Comparison of ENCODE assay signal across 8 cellular contexts in the genomic region with DNA sequence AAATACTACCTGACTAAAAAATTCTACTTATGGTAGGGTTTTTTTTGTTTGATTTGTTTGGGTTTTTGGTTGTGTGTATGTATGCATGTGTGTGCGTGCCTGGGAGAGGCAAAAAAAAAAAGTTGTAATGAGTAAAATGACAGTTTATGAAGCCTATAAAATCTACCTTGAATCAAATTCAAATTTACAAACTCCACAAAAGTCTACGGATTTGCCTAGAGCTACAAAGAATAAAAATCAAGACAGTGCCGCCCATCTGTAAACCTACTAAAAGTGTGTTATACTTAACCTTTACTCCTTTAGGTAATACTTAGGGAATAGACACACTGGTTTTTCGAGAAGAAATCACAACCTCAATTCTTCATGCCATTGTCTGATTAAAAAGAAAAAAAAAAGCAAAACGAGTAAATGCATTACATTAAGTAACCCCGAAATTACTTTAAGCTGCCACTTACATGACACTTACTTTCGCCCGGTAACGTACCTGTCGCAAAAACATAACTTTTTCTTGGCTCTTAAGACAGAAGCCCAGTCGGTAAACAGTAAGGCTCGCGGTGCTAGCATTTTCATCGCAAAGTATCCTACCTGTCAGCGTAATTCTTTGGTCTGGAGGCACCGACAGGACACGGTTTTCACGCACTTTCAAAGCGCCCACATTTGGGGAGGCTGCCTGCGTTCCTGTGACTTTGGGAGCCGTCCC. TPM values are rescaled to one million over a fixed set of nuclear protein-coding genes. Genes with fewer than 3 reads are reported as not detected.
DNase-seq lines count a peak whose midpoint lies in the region; ATAC-seq, FAIRE-seq and TF ChIP-seq lines count a peak whose summit lies in the region.

No MANE protein-coding gene starts in this region.

- H4K5ac ChIP-seq in H9 (ENCODE audit: insufficient read length, low read depth, low read length) = no peak overlapping the region

- H3K4me1 ChIP-seq in A549 (peaks cover 17% of the 10 kb centered on the region), H9 (ENCODE audit: insufficient read depth, low read length) (no peaks in the 10 kb centered on the region), K562 (replicated peaks in 1 of 2; ENCODE audit: control insufficient read depth in 2 of 2, insufficient read depth in 2 of 2, low read length in 2 of 2) (peaks cover 7 to 18% of the 10 kb centered on the region in 2 experiments; a peak in 4 of 5 replicates), mesodermal cell (ENCODE audit: control insufficient read depth, insufficient read depth, low read length, poor library complexity, severe bottlenecking) (no peaks in the 10 kb centered on the region)

- H2BK5ac ChIP-seq in H9 (ENCODE audit: insufficient read length, low read length) = no peak overlapping the region

- H2AFZ ChIP-seq in H9 (ENCODE audit: low read length) (no peak overlapping the region), K562 (ENCODE audit: low read depth, low read length) (peak overlapping the region; percentile 93)

- H3K36me3 ChIP-seq in K562 (ENCODE audit: control insufficient read depth, insufficient read depth, low read length) (no peaks in the 10 kb centered on the region), mesodermal cell (ENCODE audit: control insufficient read depth, insufficient read depth, low read length) (peaks cover 6% of the 10 kb centered on the region)

- H3K79me2 ChIP-seq in H9 (ENCODE audit: insufficient read depth, low read length) = peaks cover 5% of the 10 kb centered on the region; the same call in 1 of the 2 replicates
- H3K79me2 ChIP-seq in K562 (ENCODE audit: control insufficient read depth, insufficient read depth, low read length) = peaks cover 51% of the 10 kb centered on the region

- POLR2A ChIA-PET in A549 (lab: Yijun Ruan, JAX) (interaction anchor here (0.7 to 1.5 kb wide), 3 partner anchors 8 to 512 kb away, joined by 3 to 4 read pairs (median 4); a partner anchor contains a TSS), K562 (lab: Yijun Ruan, JAX) (interaction anchor here (0.7 to 3.5 kb wide), 5 partner anchors 10 to 25 kb away, joined by 3 to 12 read pairs (median 3); no protein-coding TSS in a partner anchor)

- TF ChIP-seq POLR2A in A549 (IDR thresholded peaks at IDR 0.05; ENCODE audit: low read length) (no peak), K562 (conservative IDR thresholded peaks at IDR 0.05) (no peak)

- H3K9me3 Mint-ChIP-seq in H9 = no peaks in the 10 kb centered on the region

- no peak overlapping the region for H3K23ac ChIP-seq in H9 (ENCODE audit: insufficient read length, low read depth, low read length)

- peak overlapping the region; percentile 82 for H3K4me3 ChIP-seq in A549
- H3K4me3 ChIP-seq in K562 = peak overlapping the region; percentile 68
- peak overlapping the region; percentile 78 for H3K4me3 ChIP-seq in mesodermal cell (ENCODE audit: extremely low read depth, insufficient read depth, low read length, poor library complexity, severe bottlenecking)

- H3K14ac ChIP-seq in H9 (ENCODE audit: insufficient read depth, low read length) = peak overlapping the region; percentile 46; the same call in 1 of the 2 replicates

- CTCF ChIA-PET in A549 (lab: Yijun Ruan, JAX) (interaction anchor here (0.7 to 1.0 kb wide), 3 partner anchors 60 to 259 kb away, joined by 3 to 5 read pairs (median 4); a partner anchor contains a TSS), K562 (lab: Yijun Ruan, JAX; ENCODE audit: low intra/inter-chr PET ratio) (no interaction called here)

- FAIRE-seq in A549 (lab: Jason Lieb, UNC) = no peak
- FAIRE-seq in K562 (lab: Jason Lieb, UNC) = no peak

- H3K27me3 ChIP-seq in H9 (ENCODE audit: insufficient read depth, low read length) (no peaks in the 10 kb centered on the region), K562 (ENCODE audit: control insufficient read depth in 2 of 2, insufficient read depth in 2 of 2, low read length in 2 of 2) (no peaks in the 10 kb centered on the region)

- H3K27ac ChIP-seq in A549 (peak overlapping the region; percentile 98 to 100), H9 (ENCODE audit: insufficient read length, low read depth, low read length) (no peak overlapping the region), K562 (ENCODE audit: extremely low read depth, low read depth, low read length) (peak overlapping the region; percentile 90; the same call in 2 of the 3 replicates), mesodermal cell (ENCODE audit: low read depth, low read length, severe bottlenecking) (no peak overlapping the region)

- peaks cover 0 to 4% (median 2%) of the 10 kb centered on the region in 3 experiments; a peak in 3 of 7 replicates for H3K36me3 Mint-ChIP-seq in H9 (ENCODE audit: insufficient read depth in 1 of 3, low read depth in 3 of 3)

- intact Hi-C loops in K562 (cut with micrococcal nuclease) = loop anchor here (5.0 kb wide), 2 partner anchors 42 to 57 kb away; a partner anchor contains a TSS

- peaks cover 5% of the 10 kb centered on the region for H3K23me2 ChIP-seq in H9 (ENCODE audit: insufficient read length, low read depth, low read length, poor library complexity, severe bottlenecking)

- H3K56ac ChIP-seq in H9 (ENCODE audit: insufficient read length, low read depth, low read length) = no peak overlapping the region

- H4K8ac ChIP-seq in H9 (replicated peaks; ENCODE audit: insufficient read length, low read depth, low read length) = no peak overlapping the region

- H3K18ac ChIP-seq in H9 (ENCODE audit: insufficient read length, low read depth, low read length) = no peak overlapping the region

- peak overlapping the region; percentile 55 for H3K9ac ChIP-seq in H9 (ENCODE audit: extremely low read depth, insufficient read length, low read length)
- H3K9ac ChIP-seq in K562 (ENCODE audit: insufficient read depth in 1 of 2, low read depth in 2 of 2, low read length in 2 of 2) = peak overlapping the region; percentile 78 to 92

- no peaks in the 10 kb centered on the region for H3K27me3 Mint-ChIP-seq in H9 (ENCODE audit: low read depth)

- peak in 1 of 2 experiments; percentile 1; a peak in 2 of 6 replicates for ATAC-seq in A549
- peak; percentile 5 for ATAC-seq in K562
- no peak for ATAC-seq in HG03432 (IDR thresholded peaks at IDR 0.05; ENCODE audit: unreplicated experiment)

- no peaks in the 10 kb centered on the region for H3K9me1 ChIP-seq in K562 (ENCODE audit: control insufficient read depth, insufficient read depth, low read length)

- no peak overlapping the region for H2BK15ac ChIP-seq in H9 (ENCODE audit: low read depth, low read length)

- no peaks in the 10 kb centered on the region for H4K20me1 ChIP-seq in H9 (ENCODE audit: control insufficient read depth, insufficient read depth, insufficient read length)
- no peaks in the 10 kb centered on the region for H4K20me1 ChIP-seq in K562 (replicated peaks; ENCODE audit: control insufficient read depth, insufficient read depth, low read length)

- no peak for TF ChIP-seq CTCF in A549 (IDR thresholded peaks at IDR 0.05)
- TF ChIP-seq CTCF in H9 (conservative IDR thresholded peaks at IDR 0.05) = no peak
- no peak for TF ChIP-seq CTCF in K562 (IDR thresholded peaks at IDR 0.05 in 2 of 3, conservative IDR thresholded peaks at IDR 0.05 in 1 of 3; ENCODE audit: insufficient read depth in 2 of 3, low read depth in 1 of 3, low read length in 3 of 3)

- H2BK12ac ChIP-seq in H9 (ENCODE audit: insufficient read length, low read depth, low read length) = no peak overlapping the region

- no peak overlapping the region for H2BK120ac ChIP-seq in H9 (ENCODE audit: low read depth, low read length, poor library complexity, severe bottlenecking)

- H3K79me1 ChIP-seq in H9 (ENCODE audit: insufficient read depth, low read depth, low read length, poor library complexity, severe bottlenecking) = no peaks in the 10 kb centered on the region

- WGBS in A549 (ENCODE audit: missing lambda C conversion rate) = 5% methylated on average over 17 of the region's 21 CpGs
- WGBS in H9 (ENCODE audit: extremely low coverage, insufficient read length, low lambda C conversion rate) = no CpG with 5 or more reads among the region's 21 CpGs
- WGBS in K562 (ENCODE audit: insufficient coverage, low coverage, missing lambda C conversion rate) = under 1% methylated on average over 21 of the region's 21 CpGs
- 0% methylated on average over 14 to 17 of the region's 21 CpGs for WGBS in mesodermal cell (ENCODE audit: insufficient coverage in 2 of 2), 2 experiments

- no peak overlapping the region for H3K27ac Mint-ChIP-seq in H9

- H3K9me3 ChIP-seq in A549 = no peaks in the 10 kb centered on the region
- no peaks in the 10 kb centered on the region for H3K9me3 ChIP-seq in H9 (ENCODE audit: control insufficient read depth, low read depth, low read length)
- no peaks in the 10 kb centered on the region for H3K9me3 ChIP-seq in K562 (replicated peaks; ENCODE audit: control insufficient read depth, insufficient read depth, low read depth, low read length)
- H3K9me3 ChIP-seq in mesodermal cell (ENCODE audit: control insufficient read depth, low read length) = no peaks in the 10 kb centered on the region

- TF ChIP-seq EP300 in A549 (IDR thresholded peaks at IDR 0.05) (no peak), K562 (IDR thresholded peaks at IDR 0.05; ENCODE audit: low read length) (no peak)

- no peak overlapping the region for H3T11ph ChIP-seq in H9 (ENCODE audit: low read length)

- H3K4me2 ChIP-seq in A549 (peak overlapping the region; percentile 92), H9 (ENCODE audit: insufficient read depth, insufficient read length, low read length) (peak overlapping the region; percentile 97), K562 (ENCODE audit: insufficient read depth, low read length) (peak overlapping the region; percentile 81)

- no peak overlapping the region for H4K91ac ChIP-seq in H9 (ENCODE audit: insufficient read length, low read depth, low read length)

- peak overlapping the region; percentile 88 to 92 for H3K4me3 Mint-ChIP-seq in H9

- peaks cover 47 to 48% of the 10 kb centered on the region in 2 experiments for H3K4me1 Mint-ChIP-seq in H9

- DNase-seq in A549 (ENCODE audit: low read depth in 1 of 2, low spot score in 1 of 2) = no peak
- DNase-seq in H9 = no peak
- no peak for DNase-seq in K562 (ENCODE audit: extremely low read depth in 1 of 4, low spot score in 3 of 4)
- no peak for DNase-seq in cerebellar nuclear complex (lab: John Stamatoyannopoulos, UW)
- no peak for DNase-seq in ureter (ENCODE audit: low spot score)
- DNase-seq in NCI-H1436 treated with DMSO at 0.1 percent for 48 hours (lab: John Stamatoyannopoulos, UW) = no peak

- TSS peak; percentile 49 for BruUV-seq in K562 (replicated peaks; lab: Mats Ljungman, UMichigan)

- TF ChIP-seq RAD21 in A549 (conservative IDR thresholded peaks at IDR 0.05 in 1 of 2, IDR thresholded peaks at IDR 0.05 in 1 of 2) (no peak), K562 (CRISPR knock-in tag; conservative IDR thresholded peaks at IDR 0.05 in 1 of 2, IDR thresholded peaks at IDR 0.05 in 1 of 2) (no peak)

- no peak overlapping the region for H2BK20ac ChIP-seq in H9 (ENCODE audit: low read depth, low read length, poor library complexity, severe bottlenecking)

- no peak overlapping the region for H2AK5ac ChIP-seq in H9 (ENCODE audit: insufficient read length, low read length)

- no peak overlapping the region for H3K4ac ChIP-seq in H9 (ENCODE audit: low read depth, low read length)

- in situ Hi-C loops in K562 (cut with MboI) = loop anchor here (10.0 kb wide), 1 partner anchor 1545 kb away; no protein-coding TSS in a partner anchor

RNA-seq across cellular contexts. Expression of a gene that starts 1.0 kb away (rescaled TPM):
- 2.2 and 2.6 TPM in 2 replicates for polyA plus RNA-seq in A549 (2011; rRNA removed)
- 0.66 and 0.75 TPM in 2 replicates for polyA plus RNA-seq in A549 (2012; cell fraction: cytosol; rRNA removed)
- polyA plus RNA-seq in A549 (2012; cell fraction: nucleus; rRNA removed) = 0.56 and 0.72 TPM in 2 replicates
- 0.83 to 1.2 TPM (median 0.92 TPM) in 3 replicates for polyA plus RNA-seq in A549 (2017; fragmentation: RNase III; extraction: RNeasy Plus Mini Kit Qiagen cat#74134 plus additional on column Dnase treatment)
- 3.6 and 4.2 TPM in 2 replicates for polyA minus RNA-seq in A549 (2011; rRNA and poly(A)+ RNA removed)
- 12.1 and 12.4 TPM in 2 replicates for total RNA-seq in H9 (2021)
- total RNA-seq in K562 (2011; cell fraction: chromatin; rRNA removed; ENCODE audit: low replicate concordance) = 9.4 and 28.8 TPM in 2 replicates
- total RNA-seq in K562 (2011; cell fraction: nucleolus; rRNA removed) = 6.0 and 9.7 TPM in 2 replicates
- total RNA-seq in K562 (2011; cell fraction: nucleoplasm; rRNA removed) = 10.6 and 11.6 TPM in 2 replicates
- total RNA-seq in K562 (2014; rRNA removed) = 4.5 and 5.8 TPM in 2 replicates
- 8.6 and 8.7 TPM in 2 replicates for total RNA-seq in K562 (2014; rRNA removed; fragmentation: Illumina TruSeq; extraction: Trizol)
- 7.8 and 8.3 TPM in 2 replicates for total RNA-seq in K562 (2015; rRNA removed; fragmentation: Illumina TruSeq; extraction: Trizol)
- 6.0 and 6.4 TPM in 2 replicates for total RNA-seq in K562 (2021)
- 4.9 and 5.5 TPM in 2 replicates for polyA plus RNA-seq in K562 (2011; rRNA removed)
- polyA plus RNA-seq in K562 (2011; cell fraction: cytosol; rRNA removed) = 1.4 and 2.3 TPM in 2 replicates
- polyA plus RNA-seq in K562 (2011; cell fraction: nucleus; rRNA removed) = 3.5 and 4.2 TPM in 2 replicates
- 2.0 and 2.1 TPM in 2 replicates for polyA plus RNA-seq in K562 (2012)
- polyA plus RNA-seq in K562 (2014; fragmentation: Illumina TruSeq; extraction: Trizol) = 3.3 and 3.9 TPM in 2 replicates
- under 1 TPM; 0.39 to 0.77 TPM for polyA plus RNA-seq in K562 (2014; fragmentation: Nextera tagmentation; extraction: Ambion mirVana)
- 2.3 and 2.6 TPM in 2 replicates for polyA plus RNA-seq in K562 (2014; rRNA removed)
- 22.0 and 27.4 TPM in 2 replicates for polyA minus RNA-seq in K562 (2011; rRNA and poly(A)+ RNA removed)
- polyA minus RNA-seq in K562 (2011; cell fraction: cytosol; rRNA and poly(A)+ RNA removed) = 7.5 and 8.6 TPM in 2 replicates
- 10.0 and 19.5 TPM in 2 replicates for polyA minus RNA-seq in K562 (2011; cell fraction: nucleus; rRNA and poly(A)+ RNA removed)
- 7.2 TPM for polyA plus RNA-seq in mesodermal cell (2013, experiment 1 of 2)
- polyA plus RNA-seq in mesodermal cell (2013, experiment 2 of 2) = 9.5 TPM
- total RNA-seq in ureter = 17.0 TPM

RNA-seq across cellular contexts. Expression of a gene that starts 59.6 kb away (rescaled TPM):
- polyA plus RNA-seq in A549 (2011; rRNA removed) (19.7 and 22.4 TPM in 2 replicates), A549 (2017; fragmentation: RNase III; extraction: RNeasy Plus Mini Kit Qiagen cat#74134 plus additional on column Dnase treatment) (12.2 to 14.8 TPM (median 12.3 TPM) in 3 replicates), K562 (2011; rRNA removed) (36.0 and 38.5 TPM in 2 replicates), K562 (2014; fragmentation: Illumina TruSeq; extraction: Trizol) (24.7 and 38.7 TPM in 2 replicates), K562 (2014; fragmentation: Nextera tagmentation; extraction: Ambion mirVana) (10 to 100 TPM; 17.0 to 22.5 TPM), K562 (2014; rRNA removed) (33.5 and 41.7 TPM in 2 replicates)
- 11.1 and 11.6 TPM in 2 replicates for polyA plus RNA-seq in A549 (2012; cell fraction: cytosol; rRNA removed)
- polyA plus RNA-seq in A549 (2012; cell fraction: nucleus; rRNA removed) = 10.3 and 13.7 TPM in 2 replicates
- polyA minus RNA-seq in A549 (2011; rRNA and poly(A)+ RNA removed) = 9.1 and 10.4 TPM in 2 replicates
- total RNA-seq in H9 (2021) (45.1 and 48.2 TPM in 2 replicates), K562 (2014; rRNA removed) (36.1 and 58.6 TPM in 2 replicates), K562 (2014; rRNA removed; fragmentation: Illumina TruSeq; extraction: Trizol) (30.1 and 31.6 TPM in 2 replicates), K562 (2015; rRNA removed; fragmentation: Illumina TruSeq; extraction: Trizol) (33.2 and 34.7 TPM in 2 replicates), K562 (2021) (33.0 and 34.8 TPM in 2 replicates), ureter (30.0 TPM)
- 24.3 and 26.2 TPM in 2 replicates for total RNA-seq in K562 (2011; cell fraction: chromatin; rRNA removed; ENCODE audit: low replicate concordance)
- total RNA-seq in K562 (2011; cell fraction: nucleolus; rRNA removed) = 10.3 and 16.3 TPM in 2 replicates
- 15.6 and 17.2 TPM in 2 replicates for total RNA-seq in K562 (2011; cell fraction: nucleoplasm; rRNA removed)
- polyA plus RNA-seq in K562 (2011; cell fraction: cytosol; rRNA removed) = 22.8 and 39.6 TPM in 2 replicates
- polyA plus RNA-seq in K562 (2011; cell fraction: nucleus; rRNA removed) = 40.2 and 52.5 TPM in 2 replicates
- polyA plus RNA-seq in K562 (2012) = 32.5 and 34.3 TPM in 2 replicates
- polyA minus RNA-seq in K562 (2011; rRNA and poly(A)+ RNA removed) = 12.1 and 14.3 TPM in 2 replicates
- polyA minus RNA-seq in K562 (2011; cell fraction: cytosol; rRNA and poly(A)+ RNA removed) = 19.7 and 21.9 TPM in 2 replicates
- 13.2 and 14.4 TPM in 2 replicates for polyA minus RNA-seq in K562 (2011; cell fraction: nucleus; rRNA and poly(A)+ RNA removed)
- polyA plus RNA-seq in mesodermal cell (2013, experiment 1 of 2) = 38.3 TPM
- polyA plus RNA-seq in mesodermal cell (2013, experiment 2 of 2) = 40.3 TPM

Comparison
In these comparisons a context has a peak if more than half of its experiments do, and no peak if none do; other contexts are left out.
1. H3K27ac ChIP-seq: peak in A549 (2 of 2) and K562 (single experiment); none in H9 (single experiment) and mesodermal cell (single experiment).
2. Peak in every context shown above with its lines, with median percentiles within 50 percentile points of each other: H3K4me2 ChIP-seq and H3K4me3 ChIP-seq.